Comparison of ENCODE assay signal across 11 cellular contexts in the genomic region with DNA sequence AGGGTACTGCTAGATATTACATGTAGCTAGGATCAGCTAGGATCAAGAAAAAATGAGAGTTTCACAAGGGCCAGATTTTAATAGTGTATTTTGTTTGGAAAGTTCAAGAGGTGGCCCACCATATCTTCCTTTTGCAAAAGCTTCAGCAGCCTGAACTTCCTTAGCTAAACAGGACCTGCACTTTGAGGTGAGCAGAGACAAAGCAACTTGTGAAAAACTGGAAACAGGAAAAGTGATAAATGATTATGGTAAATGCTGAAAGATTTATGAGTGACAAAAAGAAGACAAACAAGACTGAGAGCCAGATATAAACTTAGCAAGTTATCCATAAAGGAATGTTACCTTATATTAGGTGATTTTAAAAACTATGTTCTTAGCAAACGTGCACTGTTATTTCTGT.
DNase-seq lines count a peak whose midpoint lies in the region; ATAC-seq and TF ChIP-seq lines count a peak whose summit lies in the region.
"Had no signal": no experiment of that assay in that cellular context is flagged by ENCODE, and none has a peak within 500 bp of the region (broad histone marks: within the 10 kb centered on the region; RNA-seq: fewer than 3 reads in every experiment).

No MANE protein-coding gene starts in this region.

- WGBS in spleen, 5 donors: 25 to 54% (median 38%) methylated on average over 1 of the region's 1 CpG

- POLR2A ChIA-PET in WTC11 (lab: Charles Lee): no interaction called here

- H3K27me3 Mint-ChIP-seq in WTC11 (ENCODE audit: low read depth): no peaks in the 10 kb centered on the region

- no peak overlapping the region for H3K4me3 Mint-ChIP-seq in WTC11

- H3K4me3 ChIP-seq in spleen: no peak overlapping the region

- intact Hi-C loops in spleen (cut with DNase I; ENCODE audit: low total_unique reads): no loop called here

- peaks cover 0 to 12% (median 5%) of the 10 kb centered on the region in 6 donors for H3K36me3 ChIP-seq in spleen

- no peaks in the 10 kb centered on the region for H3K27me3 ChIP-seq in spleen (replicated peaks in 1 of 7)

- DNase-seq in NCI-H2171 treated with DMSO at 0.1 percent for 48 hours (lab: John Stamatoyannopoulos, UW) (peak; percentile 24), NCI-H2171 (lab: John Stamatoyannopoulos, UW) (no peak), WTC11 (ENCODE audit: low spot score) (no peak), lung microvascular endothelial cell (ENCODE audit: low read depth in 2 of 2) (peak; percentile 94 to 98), spleen (no peak), iPS-NIHi11 (ENCODE audit: low spot score) (no peak), cortex of kidney (lab: John Stamatoyannopoulos, UW) (no peak)
- DNase-seq: Karpas-422, NCI-H2029, SIG-M5 had no signal

- ATAC-seq in WTC11: no peak
- ATAC-seq in HG03442 (IDR thresholded peaks at IDR 0.05; ENCODE audit: unreplicated experiment): no peak

- H3K36me3 Mint-ChIP-seq in WTC11: peaks cover 17% of the 10 kb centered on the region

- CTCF ChIA-PET in WTC11 (lab: Charles Lee): no interaction called here

- H3K4me1 Mint-ChIP-seq in WTC11: peaks cover 30% of the 10 kb centered on the region

- TF ChIP-seq POLR2A in spleen (IDR thresholded peaks at IDR 0.05): no peak

- H3K9me3 Mint-ChIP-seq in WTC11: no peaks in the 10 kb centered on the region

- peak overlapping the region in 7 of 8 donors; percentile 53 to 82 (median 70) for H3K27ac ChIP-seq in spleen

- H3K9me3 ChIP-seq in spleen: no peaks in the 10 kb centered on the region

- H3K4me1 ChIP-seq in spleen: peaks cover 0 to 33% (median 8%) of the 10 kb centered on the region in 6 donors

- TF ChIP-seq CTCF in WTC11 (IDR thresholded peaks at IDR 0.05) (no peak), spleen (IDR thresholded peaks at IDR 0.05 in 8 of 11, conservative IDR thresholded peaks at IDR 0.05 in 3 of 11) (no peak)

- H3K27ac Mint-ChIP-seq in WTC11: peak overlapping the region; percentile 22; the same call in 1 of the 2 replicates

TF ChIP-seq in WTC11, 78 proteins besides CTCF, POLR2A, EP300 and RAD21:
- no peak for TF ChIP-seq ZNF671 (CRISPR knock-in tag; IDR thresholded peaks at IDR 0.05)
- TF ChIP-seq, protein P1, sequence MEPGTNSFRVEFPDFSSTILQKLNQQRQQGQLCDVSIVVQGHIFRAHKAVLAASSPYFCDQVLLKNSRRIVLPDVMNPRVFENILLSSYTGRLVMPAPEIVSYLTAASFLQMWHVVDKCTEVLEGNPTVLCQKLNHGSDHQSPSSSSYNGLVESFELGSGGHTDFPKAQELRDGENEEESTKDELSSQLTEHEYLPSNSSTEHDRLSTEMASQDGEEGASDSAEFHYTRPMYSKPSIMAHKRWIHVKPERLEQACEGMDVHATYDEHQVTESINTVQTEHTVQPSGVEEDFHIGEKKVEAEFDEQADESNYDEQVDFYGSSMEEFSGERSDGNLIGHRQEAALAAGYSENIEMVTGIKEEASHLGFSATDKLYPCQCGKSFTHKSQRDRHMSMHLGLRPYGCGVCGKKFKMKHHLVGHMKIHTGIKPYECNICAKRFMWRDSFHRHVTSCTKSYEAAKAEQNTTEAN (CRISPR knock-in tag; IDR thresholded peaks at IDR 0.05): no peak

Comparison
In these comparisons a context has a peak if more than half of its experiments do, and no peak if none do; other contexts are left out.
1. DNase-seq: peak in NCI-H2171 treated with DMSO at 0.1 percent for 48 hours (single experiment) and lung microvascular endothelial cell (2 of 2); none in NCI-H2171 (single experiment), WTC11 (single experiment), spleen (single experiment), iPS-NIHi11 (single experiment) and cortex of kidney (single experiment).